Comparison of ENCODE assay signal across 25 cellular contexts in the genomic region with DNA sequence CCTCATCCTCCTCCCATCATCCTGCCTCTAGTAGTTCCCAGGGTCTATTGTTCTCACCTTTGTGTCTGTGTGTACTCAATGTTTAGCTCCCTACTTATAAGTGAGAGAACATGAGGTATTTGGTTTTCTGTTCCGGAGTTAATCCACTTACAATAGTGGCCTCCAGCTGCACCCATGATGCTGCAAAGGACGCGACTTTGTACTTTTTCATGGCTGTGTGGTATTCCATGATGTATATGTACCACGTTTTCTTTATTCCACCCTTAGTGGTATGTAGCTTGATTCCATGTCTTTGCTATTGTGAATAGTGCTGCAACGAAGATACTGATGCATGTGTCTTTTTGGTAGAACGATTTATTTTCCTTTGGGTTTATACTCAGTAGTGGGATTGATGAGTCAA. TPM values are rescaled to one million over a fixed set of nuclear protein-coding genes. Genes with fewer than 3 reads are reported as not detected.
DNase-seq lines count a peak whose midpoint lies in the region; ATAC-seq and TF ChIP-seq lines count a peak whose summit lies in the region.
"Had no signal": no experiment of that assay in that cellular context is flagged by ENCODE, and none has a peak within 500 bp of the region (broad histone marks: within the 10 kb centered on the region; RNA-seq: fewer than 3 reads in every experiment).

No MANE protein-coding gene starts in this region.

- H3K9me3 ChIP-seq in H9 (ENCODE audit: control insufficient read depth, low read depth, low read length), result no peaks in the 10 kb centered on the region
- H3K9me3 ChIP-seq: neutrophil, psoas muscle, upper lobe of right lung had no signal

- no peak overlapping the region for H2BK20ac ChIP-seq in H9 (ENCODE audit: low read depth, low read length, poor library complexity, severe bottlenecking)

- POLR2A ChIA-PET in activated CD4-positive, alpha-beta T cell treated with anti-CD3 and anti-CD28 coated beads for 36 hours (lab: Charles Lee), result no interaction called here

- no peak overlapping the region for H4K8ac ChIP-seq in H9 (replicated peaks; ENCODE audit: insufficient read length, low read depth, low read length)

- H4K20me1 ChIP-seq in H9 (ENCODE audit: control insufficient read depth, insufficient read depth, insufficient read length), result no peaks in the 10 kb centered on the region

- no peak overlapping the region for H3K18ac ChIP-seq in H9 (ENCODE audit: insufficient read length, low read depth, low read length)

- peaks cover 6% of the 10 kb centered on the region for H3K27me3 Mint-ChIP-seq in activated CD4-positive, alpha-beta T cell treated with anti-CD3 and anti-CD28 coated beads for 36 hours
- peaks cover 29% of the 10 kb centered on the region for H3K27me3 Mint-ChIP-seq in H9 (ENCODE audit: low read depth)
- H3K27me3 Mint-ChIP-seq in activated naive CD8-positive, alpha-beta T cell treated with anti-CD3 and anti-CD28 coated beads for 36 hours, result peaks cover 19% of the 10 kb centered on the region
- H3K27me3 Mint-ChIP-seq in natural killer cell treated with Interleukin-12 subunit alpha and Interleukin-12 subunit beta and Interleukin-15 and Interleukin-18, amount 100 ng/mL, for 72 hours, result peaks cover 22 to 40% of the 10 kb centered on the region in 2 donors

- no peak overlapping the region for H3K4me2 ChIP-seq in H9 (ENCODE audit: insufficient read depth, insufficient read length, low read length)

- H3K27ac Mint-ChIP-seq in activated CD4-positive, alpha-beta T cell treated with anti-CD3 and anti-CD28 coated beads for 36 hours, result no peak overlapping the region
- no peak overlapping the region for H3K27ac Mint-ChIP-seq in H9
- no peak overlapping the region for H3K27ac Mint-ChIP-seq in activated naive CD8-positive, alpha-beta T cell treated with anti-CD3 and anti-CD28 coated beads for 36 hours
- no peak overlapping the region for H3K27ac Mint-ChIP-seq in natural killer cell treated with Interleukin-12 subunit alpha and Interleukin-12 subunit beta and Interleukin-15 and Interleukin-18, amount 100 ng/mL, for 72 hours

- no peak overlapping the region for H2BK12ac ChIP-seq in H9 (ENCODE audit: insufficient read length, low read depth, low read length)

- TF ChIP-seq CTCF in H9 (conservative IDR thresholded peaks at IDR 0.05), result no peak

- no peak overlapping the region for H2BK120ac ChIP-seq in H9 (ENCODE audit: low read depth, low read length, poor library complexity, severe bottlenecking)

- H3K23me2 ChIP-seq in H9 (ENCODE audit: insufficient read length, low read depth, low read length, poor library complexity, severe bottlenecking), result peaks cover 3% of the 10 kb centered on the region

- CTCF ChIA-PET in activated CD4-positive, alpha-beta T cell treated with anti-CD3 and anti-CD28 coated beads for 36 hours (lab: Charles Lee), result interaction anchor here (0.6 to 3.7 kb wide), 4 partner anchors 13 to 27 kb away, joined by 3 to 27 read pairs (median 4); no protein-coding TSS in a partner anchor

- no peaks in the 10 kb centered on the region for H3K4me1 ChIP-seq in H9 (ENCODE audit: insufficient read depth, low read length)
- H3K4me1 ChIP-seq: lower lobe of right lung, upper lobe of right lung had no signal

- peaks cover 27% of the 10 kb centered on the region for H3K4me1 Mint-ChIP-seq in activated CD4-positive, alpha-beta T cell treated with anti-CD3 and anti-CD28 coated beads for 36 hours
- peaks cover 8 to 9% of the 10 kb centered on the region in 2 experiments for H3K4me1 Mint-ChIP-seq in H9
- H3K4me1 Mint-ChIP-seq in activated naive CD8-positive, alpha-beta T cell treated with anti-CD3 and anti-CD28 coated beads for 36 hours, result peaks cover 30% of the 10 kb centered on the region
- H3K4me1 Mint-ChIP-seq in natural killer cell treated with Interleukin-12 subunit alpha and Interleukin-12 subunit beta and Interleukin-15 and Interleukin-18, amount 100 ng/mL, for 72 hours (ENCODE audit: low read depth in 2 of 2), result peaks cover 19 to 23% of the 10 kb centered on the region in 2 donors

- no peaks in the 10 kb centered on the region for H3K27me3 ChIP-seq in H9 (ENCODE audit: insufficient read depth, low read length)

- H2AFZ ChIP-seq in H9 (ENCODE audit: low read length), result no peak overlapping the region

- H3K56ac ChIP-seq in H9 (ENCODE audit: insufficient read length, low read depth, low read length), result no peak overlapping the region

- intact Hi-C loops in activated CD4-positive, alpha-beta T cell treated with anti-CD3 and anti-CD28 coated beads for 36 hours (cut with DNase I, micrococcal nuclease), result no loop called here

- no peak overlapping the region for H3T11ph ChIP-seq in H9 (ENCODE audit: low read length)

- H4K5ac ChIP-seq in H9 (ENCODE audit: insufficient read length, low read depth, low read length), result no peak overlapping the region

- H3K79me1 ChIP-seq in H9 (ENCODE audit: insufficient read depth, low read depth, low read length, poor library complexity, severe bottlenecking), result no peaks in the 10 kb centered on the region

- no peaks in the 10 kb centered on the region for H3K79me2 ChIP-seq in H9 (ENCODE audit: insufficient read depth, low read length)

- no peak overlapping the region for H3K9ac ChIP-seq in H9 (ENCODE audit: extremely low read depth, insufficient read length, low read length)

- no peak overlapping the region for H3K4ac ChIP-seq in H9 (ENCODE audit: low read depth, low read length)

- H4K91ac ChIP-seq in H9 (ENCODE audit: insufficient read length, low read depth, low read length), result no peak overlapping the region

- no peak overlapping the region for H3K27ac ChIP-seq in H9 (ENCODE audit: insufficient read length, low read depth, low read length)
- H3K27ac ChIP-seq: lower lobe of right lung, neutrophil, psoas muscle, RWPE1, SK-N-MC, upper lobe of right lung, WERI-Rb-1 had no signal

- no peak overlapping the region for H2AK5ac ChIP-seq in H9 (ENCODE audit: insufficient read length, low read length)

- peaks cover 7% of the 10 kb centered on the region for H3K9me3 Mint-ChIP-seq in activated CD4-positive, alpha-beta T cell treated with anti-CD3 and anti-CD28 coated beads for 36 hours (ENCODE audit: low read depth)
- H3K9me3 Mint-ChIP-seq in H9, result peaks cover 7 to 11% of the 10 kb centered on the region in 2 experiments; a peak in 4 of 5 replicates
- H3K9me3 Mint-ChIP-seq in activated naive CD8-positive, alpha-beta T cell treated with anti-CD3 and anti-CD28 coated beads for 36 hours, result peaks cover 19% of the 10 kb centered on the region
- peaks cover 9% of the 10 kb centered on the region for H3K9me3 Mint-ChIP-seq in natural killer cell treated with Interleukin-12 subunit alpha and Interleukin-12 subunit beta and Interleukin-15 and Interleukin-18, amount 100 ng/mL, for 72 hours

- peaks cover 5% of the 10 kb centered on the region for H3K36me3 Mint-ChIP-seq in activated CD4-positive, alpha-beta T cell treated with anti-CD3 and anti-CD28 coated beads for 36 hours (ENCODE audit: low read depth)
- H3K36me3 Mint-ChIP-seq in H9 (ENCODE audit: insufficient read depth in 1 of 3, low read depth in 3 of 3), result no peaks in the 10 kb centered on the region
- peaks cover 6% of the 10 kb centered on the region for H3K36me3 Mint-ChIP-seq in activated naive CD8-positive, alpha-beta T cell treated with anti-CD3 and anti-CD28 coated beads for 36 hours
- H3K36me3 Mint-ChIP-seq in natural killer cell treated with Interleukin-12 subunit alpha and Interleukin-12 subunit beta and Interleukin-15 and Interleukin-18, amount 100 ng/mL, for 72 hours, result no peaks in the 10 kb centered on the region

- peak overlapping the region; percentile 30 for H3K4me3 Mint-ChIP-seq in activated CD4-positive, alpha-beta T cell treated with anti-CD3 and anti-CD28 coated beads for 36 hours
- peak overlapping the region; percentile 87 to 97 for H3K4me3 Mint-ChIP-seq in H9
- peak overlapping the region; percentile 25 for H3K4me3 Mint-ChIP-seq in activated naive CD8-positive, alpha-beta T cell treated with anti-CD3 and anti-CD28 coated beads for 36 hours
- H3K4me3 Mint-ChIP-seq in natural killer cell treated with Interleukin-12 subunit alpha and Interleukin-12 subunit beta and Interleukin-15 and Interleukin-18, amount 100 ng/mL, for 72 hours, result peak overlapping the region; percentile 54

- ATAC-seq in activated CD4-positive, alpha-beta T cell treated with anti-CD3 and anti-CD28 coated beads for 36 hours, result no peak
- ATAC-seq in natural killer cell treated with Interleukin-12 subunit alpha and Interleukin-12 subunit beta and Interleukin-15 and Interleukin-18, amount 100 ng/mL, for 72 hours, result no peak
- ATAC-seq in GM18907 (IDR thresholded peaks at IDR 0.05; ENCODE audit: unreplicated experiment) (no peak), HG02678 (IDR thresholded peaks at IDR 0.05; ENCODE audit: unreplicated experiment) (no peak)
- ATAC-seq: mucosa of descending colon, psoas muscle had no signal

- H3K14ac ChIP-seq in H9 (ENCODE audit: insufficient read depth, low read length), result no peak overlapping the region

- H2BK5ac ChIP-seq in H9 (ENCODE audit: insufficient read length, low read length), result no peak overlapping the region

- no peak for DNase-seq in activated CD4-positive, alpha-beta T cell treated with anti-CD3 and anti-CD28 coated beads for 36 hours
- no peak for DNase-seq in activated CD4-positive, alpha-beta T cell treated with anti-CD3 and anti-CD28 coated beads for 4 hours
- DNase-seq in H9, result no peak
- no peak for DNase-seq in activated naive CD8-positive, alpha-beta T cell treated with anti-CD3 and anti-CD28 coated beads for 36 hours
- DNase-seq in natural killer cell treated with Interleukin-12 subunit alpha and Interleukin-12 subunit beta and Interleukin-15 and Interleukin-18, amount 100 ng/mL, for 72 hours (ENCODE audit: low spot score), result no peak
- no peak for DNase-seq in medulla oblongata (ENCODE audit: extremely low spot score)
- DNase-seq: activated CD4-positive, alpha-beta T cell treated with anti-CD3 and anti-CD28 coated beads, Interleukin-2, amount 50 U/mL, for 48 hours; activated naive CD4-positive, alpha-beta T cell treated with anti-CD3 and anti-CD28 coated beads, Interleukin-2, amount 50 U/mL, for 16 hours; activated T-cell treated with anti-CD3 and anti-CD28 coated beads, Interleukin-2, amount 50 U/mL, for 24 hours; AML-193; GDM1; kidney glomerular epithelial cell; lower lobe of right lung; mucosa of descending colon; NCI-H2029 treated with DMSO at 0.1 percent for 48 hours; NCI-H2227 treated with DMSO at 0.1 percent for 48 hours; NCI-H748 treated with DMSO at 0.1 percent for 48 hours; psoas muscle; upper lobe of right lung; WERI-Rb-1 had no signal

- no peak overlapping the region for H3K23ac ChIP-seq in H9 (ENCODE audit: insufficient read length, low read depth, low read length)

- no peak overlapping the region for H2BK15ac ChIP-seq in H9 (ENCODE audit: low read depth, low read length)

- no CpG with 5 or more reads among the region's 6 CpGs for WGBS in H9 (ENCODE audit: extremely low coverage, insufficient read length, low lambda C conversion rate)

RNA-seq across cellular contexts. Expression of a gene that starts 18.5 kb away (rescaled TPM):
- 10 to 100 TPM; 21.5 to 24.9 TPM for total RNA-seq in activated CD4-positive, alpha-beta T cell treated with anti-CD3 and anti-CD28 coated beads for 36 hours
- 26.4 and 27.3 TPM in 2 replicates for total RNA-seq in H9 (2021)
- total RNA-seq in activated naive CD8-positive, alpha-beta T cell treated with anti-CD3 and anti-CD28 coated beads for 36 hours, result 10 to 100 TPM; 44.5 to 45.8 TPM
- 10 to 100 TPM; 26.1 to 29.5 TPM for total RNA-seq in natural killer cell treated with Interleukin-12 subunit alpha and Interleukin-12 subunit beta and Interleukin-15 and Interleukin-18, amount 100 ng/mL, for 72 hours

RNA-seq across cellular contexts. Expression of a gene that starts 40.1 kb away (rescaled TPM):
- total RNA-seq in activated CD4-positive, alpha-beta T cell treated with anti-CD3 and anti-CD28 coated beads for 36 hours, result 10 to 100 TPM; 63.6 to 86.4 TPM
- total RNA-seq in H9 (2021), result 50.4 and 54.7 TPM in 2 replicates
- total RNA-seq in activated naive CD8-positive, alpha-beta T cell treated with anti-CD3 and anti-CD28 coated beads for 36 hours, result 10 to 100 TPM; 89.2 to 90.1 TPM
- 10 to 100 TPM; 79.8 to 91.9 TPM for total RNA-seq in natural killer cell treated with Interleukin-12 subunit alpha and Interleukin-12 subunit beta and Interleukin-15 and Interleukin-18, amount 100 ng/mL, for 72 hours

Comparison
In these comparisons a context has a peak if more than half of its experiments do, and no peak if none do; other contexts are left out.
1. H3K4me3 Mint-ChIP-seq: peak in every context shown above with its lines; median percentile 92 in H9; 54 in natural killer cell treated with Interleukin-12 subunit alpha and Interleukin-12 subunit beta and Interleukin-15 and Interleukin-18, amount 100 ng/mL, for 72 hours; 30 in activated CD4-positive, alpha-beta T cell treated with anti-CD3 and anti-CD28 coated beads for 36 hours; 25 in activated naive CD8-positive, alpha-beta T cell treated with anti-CD3 and anti-CD28 coated beads for 36 hours.